In genomic region chr22:49824936-49825335, GRCh38 we compare ENCODE assay signal across 11 cellular contexts. TPM values are rescaled to one million over a fixed set of nuclear protein-coding genes. Genes with fewer than 3 reads are reported as not detected.
DNase-seq lines count a peak whose midpoint lies in the region; ATAC-seq and TF ChIP-seq lines count a peak whose summit lies in the region.
"Had no signal": no experiment of that assay in that cellular context is flagged by ENCODE, and none has a peak within 500 bp of the region (broad histone marks: within the 10 kb centered on the region; RNA-seq: fewer than 3 reads in every experiment).

No MANE protein-coding gene starts in this region.

- DNase-seq in activated naive CD4-positive, alpha-beta T cell treated with anti-CD3 and anti-CD28 coated beads, Interleukin-2, amount 10 ng/mL, durations not matched to agents 7 days and 5 days: no peak
- no peak for DNase-seq in activated naive CD4-positive, alpha-beta T cell treated with anti-CD3 and anti-CD28 coated beads, Interleukin-2, amount 50 U/mL, for 16 hours
- no peak for DNase-seq in activated T-helper 1 cell treated with anti-CD3 and anti-CD28 coated beads, Interleukin-12 subunit alpha, Interleukin-12 subunit beta, Interleukin-2, Interleukin-4 antibody, amounts not matched to agents 30 ng/mL and 10 ng/mL and 1 ng/mL, durations not matched to agents 14 hours and 24 hours and 36 hours (ENCODE audit: low spot score)
- DNase-seq in glutamatergic neuron (no peak), iPS-NIHi11 (ENCODE audit: low spot score) (no peak), vagina (ENCODE audit: extremely low spot score in 2 of 2) (no peak)
- no peak for DNase-seq in stimulated activated naive CD8-positive, alpha-beta T cell treated with anti-CD3 and anti-CD28 coated beads, Interleukin-15, amount 100 ng/mL, for 72 hours
- DNase-seq: GOT3, NCI-H1694 treated with DMSO at 0.1 percent for 48 hours, stomach had no signal

- no peaks in the 10 kb centered on the region for H3K27me3 ChIP-seq in vagina
- H3K27me3 ChIP-seq: stomach had no signal

- H3K4me3 ChIP-seq in vagina: peak overlapping the region in 1 of 2 donors; percentile 77

- H3K9me3 Mint-ChIP-seq in activated naive CD4-positive, alpha-beta T cell treated with anti-CD3 and anti-CD28 coated beads, Interleukin-2, amount 10 ng/mL, durations not matched to agents 7 days and 5 days: no peaks in the 10 kb centered on the region
- peaks cover 3% of the 10 kb centered on the region for H3K9me3 Mint-ChIP-seq in activated T-helper 1 cell treated with anti-CD3 and anti-CD28 coated beads, Interleukin-12 subunit alpha, Interleukin-12 subunit beta, Interleukin-2, Interleukin-4 antibody, amounts not matched to agents 30 ng/mL and 10 ng/mL and 1 ng/mL, durations not matched to agents 14 hours and 24 hours and 36 hours
- H3K9me3 Mint-ChIP-seq in glutamatergic neuron (ENCODE audit: unreplicated experiment): peaks cover 17% of the 10 kb centered on the region
- no peaks in the 10 kb centered on the region for H3K9me3 Mint-ChIP-seq in stimulated activated naive CD8-positive, alpha-beta T cell treated with anti-CD3 and anti-CD28 coated beads, Interleukin-15, amount 100 ng/mL, for 72 hours

- CTCF ChIA-PET in activated naive CD4-positive, alpha-beta T cell treated with anti-CD3 and anti-CD28 coated beads, Interleukin-2, amount 10 ng/mL, durations not matched to agents 7 days and 5 days (lab: Charles Lee): no interaction called here

- H3K9me3 ChIP-seq in vagina: no peaks in the 10 kb centered on the region
- H3K9me3 ChIP-seq: stomach had no signal

- H3K27ac Mint-ChIP-seq in activated naive CD4-positive, alpha-beta T cell treated with anti-CD3 and anti-CD28 coated beads, Interleukin-2, amount 10 ng/mL, durations not matched to agents 7 days and 5 days: peak overlapping the region; percentile 19
- H3K27ac Mint-ChIP-seq in activated T-helper 1 cell treated with anti-CD3 and anti-CD28 coated beads, Interleukin-12 subunit alpha, Interleukin-12 subunit beta, Interleukin-2, Interleukin-4 antibody, amounts not matched to agents 30 ng/mL and 10 ng/mL and 1 ng/mL, durations not matched to agents 14 hours and 24 hours and 36 hours: no peak overlapping the region
- peak overlapping the region; percentile 87 for H3K27ac Mint-ChIP-seq in glutamatergic neuron (ENCODE audit: unreplicated experiment)
- H3K27ac Mint-ChIP-seq in stimulated activated naive CD8-positive, alpha-beta T cell treated with anti-CD3 and anti-CD28 coated beads, Interleukin-15, amount 100 ng/mL, for 72 hours: peak overlapping the region; percentile 57 to 90

- TF ChIP-seq POLR2A in vagina (IDR thresholded peaks at IDR 0.05): no peak

- peaks cover 75% of the 10 kb centered on the region for H3K4me1 ChIP-seq in vagina

- H3K4me1 Mint-ChIP-seq in activated naive CD4-positive, alpha-beta T cell treated with anti-CD3 and anti-CD28 coated beads, Interleukin-2, amount 10 ng/mL, durations not matched to agents 7 days and 5 days: peaks cover 56% of the 10 kb centered on the region
- H3K4me1 Mint-ChIP-seq in activated T-helper 1 cell treated with anti-CD3 and anti-CD28 coated beads, Interleukin-12 subunit alpha, Interleukin-12 subunit beta, Interleukin-2, Interleukin-4 antibody, amounts not matched to agents 30 ng/mL and 10 ng/mL and 1 ng/mL, durations not matched to agents 14 hours and 24 hours and 36 hours (ENCODE audit: low read depth): peaks cover 47% of the 10 kb centered on the region
- H3K4me1 Mint-ChIP-seq in glutamatergic neuron (ENCODE audit: low read depth, unreplicated experiment): peaks cover 30% of the 10 kb centered on the region
- H3K4me1 Mint-ChIP-seq in stimulated activated naive CD8-positive, alpha-beta T cell treated with anti-CD3 and anti-CD28 coated beads, Interleukin-15, amount 100 ng/mL, for 72 hours: peaks cover 71% of the 10 kb centered on the region

- H3K36me3 Mint-ChIP-seq in activated naive CD4-positive, alpha-beta T cell treated with anti-CD3 and anti-CD28 coated beads, Interleukin-2, amount 10 ng/mL, durations not matched to agents 7 days and 5 days: peaks cover 44% of the 10 kb centered on the region
- H3K36me3 Mint-ChIP-seq in activated T-helper 1 cell treated with anti-CD3 and anti-CD28 coated beads, Interleukin-12 subunit alpha, Interleukin-12 subunit beta, Interleukin-2, Interleukin-4 antibody, amounts not matched to agents 30 ng/mL and 10 ng/mL and 1 ng/mL, durations not matched to agents 14 hours and 24 hours and 36 hours (ENCODE audit: low read depth): peaks cover 36% of the 10 kb centered on the region
- H3K36me3 Mint-ChIP-seq in glutamatergic neuron (ENCODE audit: unreplicated experiment): peaks cover 15% of the 10 kb centered on the region

- no peak overlapping the region for H3K27ac ChIP-seq in vagina

- H3K36me3 ChIP-seq in vagina: peaks cover 0 to 40% of the 10 kb centered on the region in 2 donors

- no peak for ATAC-seq in stimulated activated naive CD8-positive, alpha-beta T cell treated with anti-CD3 and anti-CD28 coated beads, Interleukin-15, amount 100 ng/mL, for 72 hours
- ATAC-seq in HG02623 (IDR thresholded peaks at IDR 0.05; ENCODE audit: unreplicated experiment): no peak

- TF ChIP-seq CTCF in glutamatergic neuron (IDR thresholded peaks at IDR 0.05; ENCODE audit: partially characterized antibody, unreplicated experiment) (no peak), vagina (IDR thresholded peaks at IDR 0.05) (no peak)

- H3K4me3 Mint-ChIP-seq in activated naive CD4-positive, alpha-beta T cell treated with anti-CD3 and anti-CD28 coated beads, Interleukin-2, amount 10 ng/mL, durations not matched to agents 7 days and 5 days: peak overlapping the region; percentile 91
- peak overlapping the region; percentile 92 for H3K4me3 Mint-ChIP-seq in activated T-helper 1 cell treated with anti-CD3 and anti-CD28 coated beads, Interleukin-12 subunit alpha, Interleukin-12 subunit beta, Interleukin-2, Interleukin-4 antibody, amounts not matched to agents 30 ng/mL and 10 ng/mL and 1 ng/mL, durations not matched to agents 14 hours and 24 hours and 36 hours
- peak overlapping the region; percentile 92 for H3K4me3 Mint-ChIP-seq in glutamatergic neuron (ENCODE audit: unreplicated experiment)
- H3K4me3 Mint-ChIP-seq in stimulated activated naive CD8-positive, alpha-beta T cell treated with anti-CD3 and anti-CD28 coated beads, Interleukin-15, amount 100 ng/mL, for 72 hours: peak overlapping the region; percentile 94 to 96

- H3K27me3 Mint-ChIP-seq in activated naive CD4-positive, alpha-beta T cell treated with anti-CD3 and anti-CD28 coated beads, Interleukin-2, amount 10 ng/mL, durations not matched to agents 7 days and 5 days: no peaks in the 10 kb centered on the region
- H3K27me3 Mint-ChIP-seq in activated T-helper 1 cell treated with anti-CD3 and anti-CD28 coated beads, Interleukin-12 subunit alpha, Interleukin-12 subunit beta, Interleukin-2, Interleukin-4 antibody, amounts not matched to agents 30 ng/mL and 10 ng/mL and 1 ng/mL, durations not matched to agents 14 hours and 24 hours and 36 hours (ENCODE audit: insufficient read depth): no peaks in the 10 kb centered on the region
- H3K27me3 Mint-ChIP-seq in glutamatergic neuron (ENCODE audit: unreplicated experiment): peaks cover 19% of the 10 kb centered on the region
- H3K27me3 Mint-ChIP-seq in stimulated activated naive CD8-positive, alpha-beta T cell treated with anti-CD3 and anti-CD28 coated beads, Interleukin-15, amount 100 ng/mL, for 72 hours: no peaks in the 10 kb centered on the region

- intact Hi-C loops in activated T-helper 1 cell treated with anti-CD3 and anti-CD28 coated beads, Interleukin-12 subunit alpha, Interleukin-12 subunit beta, Interleukin-2, Interleukin-4 antibody, amounts not matched to agents 30 ng/mL and 10 ng/mL and 1 ng/mL, durations not matched to agents 14 hours and 24 hours and 36 hours (cut with micrococcal nuclease): loop anchor here (5.0 kb wide), 2 partner anchors 42 to 92 kb away; partner anchors contain the start of genes ALG12 and CRELD2
- intact Hi-C loops in vagina (cut with DNase I): no loop called here

RNA-seq across cellular contexts. Expression of gene BRD1, which starts 2.7 kb away (rescaled TPM):
- 45.5 and 46.8 TPM in 2 replicates for total RNA-seq in activated T-helper 1 cell treated with anti-CD3 and anti-CD28 coated beads, Interleukin-12 subunit alpha, Interleukin-12 subunit beta, Interleukin-2, Interleukin-4 antibody, amounts not matched to agents 30 ng/mL and 10 ng/mL and 1 ng/mL, durations not matched to agents 14 hours and 24 hours and 36 hours
- total RNA-seq in glutamatergic neuron (ENCODE audit: unreplicated experiment): 73.7 TPM
- total RNA-seq in vagina: 35.1 TPM

RNA-seq across cellular contexts. Expression of gene ZBED4, which starts 28.7 kb away (rescaled TPM):
- total RNA-seq in activated T-helper 1 cell treated with anti-CD3 and anti-CD28 coated beads, Interleukin-12 subunit alpha, Interleukin-12 subunit beta, Interleukin-2, Interleukin-4 antibody, amounts not matched to agents 30 ng/mL and 10 ng/mL and 1 ng/mL, durations not matched to agents 14 hours and 24 hours and 36 hours: 19.4 and 20.9 TPM in 2 replicates
- total RNA-seq in glutamatergic neuron (ENCODE audit: unreplicated experiment) (53.5 TPM), vagina (9.1 TPM)
